In genomic region chr19:58355891-58356235, GRCh38 we compare ENCODE assay signal across 11 cellular contexts. TPM values are rescaled to one million over a fixed set of nuclear protein-coding genes. Genes with fewer than 3 reads are reported as not detected.
DNase-seq lines count a peak whose midpoint lies in the region; ATAC-seq and TF ChIP-seq lines count a peak whose summit lies in the region.
"Had no signal": no experiment of that assay in that cellular context is flagged by ENCODE, and none has a peak within 500 bp of the region (broad histone marks: within the 10 kb centered on the region; RNA-seq: fewer than 3 reads in every experiment).

No MANE protein-coding gene starts in this region.

- H3K36me3 ChIP-seq in osteoblast (ENCODE audit: insufficient read depth, low read length), result no peaks in the 10 kb centered on the region
- H3K36me3 ChIP-seq: cardiac muscle cell had no signal

- no peak for DNase-seq in stimulated activated naive CD8-positive, alpha-beta T cell treated with anti-CD3 and anti-CD28 coated beads, Interleukin-15, Interleukin-2, amounts not matched to agents 100 U/mL and 50 U/mL, for 24 hours
- no peak for DNase-seq in effector memory CD8-positive, alpha-beta T cell
- DNase-seq in osteoblast (ENCODE audit: insufficient read length, low spot score, missing footprints), result peak; percentile 58
- no peak for DNase-seq in glomerular visceral epithelial cell (ENCODE audit: extremely low spot score)
- no peak for DNase-seq in left lobe of liver (ENCODE audit: low spot score)

- H3K36me3 Mint-ChIP-seq in stimulated activated naive CD8-positive, alpha-beta T cell treated with anti-CD3 and anti-CD28 coated beads, Interleukin-15, Interleukin-2, amounts not matched to agents 100 ng/mL and 50 ng/mL, for 24 hours (ENCODE audit: low read depth), result no peaks in the 10 kb centered on the region
- peaks cover 14% of the 10 kb centered on the region for H3K36me3 Mint-ChIP-seq in effector memory CD8-positive, alpha-beta T cell (ENCODE audit: insufficient read depth)

- no peak overlapping the region for H3K27ac Mint-ChIP-seq in stimulated activated naive CD8-positive, alpha-beta T cell treated with anti-CD3 and anti-CD28 coated beads, Interleukin-15, Interleukin-2, amounts not matched to agents 100 ng/mL and 50 ng/mL, for 24 hours
- H3K27ac Mint-ChIP-seq in effector memory CD8-positive, alpha-beta T cell, result no peak overlapping the region

- H3K27me3 Mint-ChIP-seq in stimulated activated naive CD8-positive, alpha-beta T cell treated with anti-CD3 and anti-CD28 coated beads, Interleukin-15, Interleukin-2, amounts not matched to agents 100 ng/mL and 50 ng/mL, for 24 hours, result no peaks in the 10 kb centered on the region
- no peaks in the 10 kb centered on the region for H3K27me3 Mint-ChIP-seq in effector memory CD8-positive, alpha-beta T cell

- no peaks in the 10 kb centered on the region for H4K20me1 ChIP-seq in osteoblast (ENCODE audit: insufficient read depth, low read length)

- no peak overlapping the region for H3K27ac ChIP-seq in osteoblast (ENCODE audit: low read depth, low read length)
- H3K27ac ChIP-seq: cardiac muscle cell, HL-60, parathyroid adenoma had no signal

- no peaks in the 10 kb centered on the region for H3K9me3 Mint-ChIP-seq in stimulated activated naive CD8-positive, alpha-beta T cell treated with anti-CD3 and anti-CD28 coated beads, Interleukin-15, Interleukin-2, amounts not matched to agents 100 ng/mL and 50 ng/mL, for 24 hours
- H3K9me3 Mint-ChIP-seq in effector memory CD8-positive, alpha-beta T cell, result no peaks in the 10 kb centered on the region

- H3K4me1 ChIP-seq in osteoblast (ENCODE audit: insufficient read depth, low read length), result no peaks in the 10 kb centered on the region
- H3K4me1 ChIP-seq: parathyroid adenoma had no signal

- peaks cover 13% of the 10 kb centered on the region for H3K4me1 Mint-ChIP-seq in stimulated activated naive CD8-positive, alpha-beta T cell treated with anti-CD3 and anti-CD28 coated beads, Interleukin-15, Interleukin-2, amounts not matched to agents 100 ng/mL and 50 ng/mL, for 24 hours (ENCODE audit: low read depth)
- peaks cover 0 to 6% of the 10 kb centered on the region in 2 donors for H3K4me1 Mint-ChIP-seq in effector memory CD8-positive, alpha-beta T cell (ENCODE audit: low read depth in 2 of 2)

- ATAC-seq in stimulated activated naive CD8-positive, alpha-beta T cell treated with anti-CD3 and anti-CD28 coated beads, Interleukin-15, Interleukin-2, amounts not matched to agents 100 U/mL and 50 U/mL, for 24 hours, result no peak
- ATAC-seq in effector memory CD8-positive, alpha-beta T cell (replicated peaks), result no peak
- no peak for ATAC-seq in left lobe of liver
- ATAC-seq in GM21360 (IDR thresholded peaks at IDR 0.05; ENCODE audit: unreplicated experiment), result no peak
- no peak for ATAC-seq in GM18870 (IDR thresholded peaks at IDR 0.05; ENCODE audit: unreplicated experiment)

- no peak for TF ChIP-seq CTCF in osteoblast (IDR thresholded peaks at IDR 0.05; ENCODE audit: extremely low read depth, low read depth, low read length)

- no peak overlapping the region for H2AFZ ChIP-seq in osteoblast (ENCODE audit: low read length)

- H3K79me2 ChIP-seq in osteoblast (ENCODE audit: insufficient read depth, low read length), result no peaks in the 10 kb centered on the region
- H3K79me2 ChIP-seq: parathyroid adenoma had no signal

- no peak overlapping the region for H3K4me3 ChIP-seq in osteoblast (ENCODE audit: insufficient read depth, low read length)
- H3K4me3 ChIP-seq: cardiac muscle cell had no signal

- H3K9me3 ChIP-seq in osteoblast (ENCODE audit: low read depth, low read length), result no peaks in the 10 kb centered on the region

- H3K27me3 ChIP-seq in osteoblast (ENCODE audit: insufficient read depth, low read length), result peaks cover 19% of the 10 kb centered on the region
- H3K27me3 ChIP-seq: cardiac muscle cell had no signal

- H3K4me2 ChIP-seq in osteoblast (ENCODE audit: insufficient read depth, low read length), result no peak overlapping the region

- peak overlapping the region; percentile 13 for H3K4me3 Mint-ChIP-seq in stimulated activated naive CD8-positive, alpha-beta T cell treated with anti-CD3 and anti-CD28 coated beads, Interleukin-15, Interleukin-2, amounts not matched to agents 100 ng/mL and 50 ng/mL, for 24 hours
- peak overlapping the region; percentile 35 to 71 for H3K4me3 Mint-ChIP-seq in effector memory CD8-positive, alpha-beta T cell

RNA-seq across cellular contexts. Expression of gene A1BG, which starts 2.6 kb away (rescaled TPM):
- total RNA-seq in osteoblast, result 1.1 and 1.5 TPM in 2 replicates
- total RNA-seq in left lobe of liver, result 1,433 TPM

RNA-seq across cellular contexts. Expression of gene ZNF497, which starts 6.7 kb away (rescaled TPM):
- total RNA-seq in osteoblast (1.2 and 1.4 TPM in 2 replicates), left lobe of liver (2.4 TPM)

RNA-seq across cellular contexts. Expression of gene ZNF837, which starts 25.0 kb away (rescaled TPM):
- total RNA-seq in osteoblast, result 4.4 and 4.7 TPM in 2 replicates
- total RNA-seq in left lobe of liver, result 2.9 TPM

RNA-seq across cellular contexts. Expression of gene ZSCAN22, which starts 29.1 kb away (rescaled TPM):
- total RNA-seq in osteoblast (2.5 and 3.5 TPM in 2 replicates), left lobe of liver (2.4 TPM)

RNA-seq across cellular contexts. Expression of gene RPS5, which starts 31.2 kb away (rescaled TPM):
- total RNA-seq in osteoblast (1,166 and 1,239 TPM in 2 replicates), left lobe of liver (311 TPM)

Comparison
In these comparisons a context has a peak if more than half of its experiments do, and no peak if none do; other contexts are left out.
1. RNA of gene A1BG, which starts 2.6 kb away (total RNA-seq): 1,433 TPM in left lobe of liver (single experiment); 1.1 to 1.5 TPM in osteoblast; every median in the first group is over 100 times any median in the second.